ENCODE assay signal across 24 cellular contexts in genomic region chr9:33277484-33277883, GRCh38. TPM values are rescaled to one million over a fixed set of nuclear protein-coding genes. Genes with fewer than 3 reads are reported as not detected.
"Had no signal": no experiment of that assay in that cellular context is flagged by ENCODE, and none has a peak within 500 bp of the region (broad histone marks: within the 10 kb centered on the region; RNA-seq: fewer than 3 reads in every experiment).

No MANE protein-coding gene starts in this region.

- H3K27me3 ChIP-seq: gastrocnemius medialis, testis had no signal

- H3K4me3 ChIP-seq: gastrocnemius medialis, testis had no signal

- H3K27ac ChIP-seq: gastrocnemius medialis, testis, WERI-Rb-1 had no signal

- H3K9me3 ChIP-seq: gastrocnemius medialis, testis had no signal

- H3K4me1 ChIP-seq: testis had no signal

- DNase-seq: activated CD4-positive, alpha-beta T cell treated with anti-CD3 and anti-CD28 coated beads for 1 hour; activated CD8-positive, alpha-beta memory T cell treated with anti-CD3 and anti-CD28 coated beads, Interleukin-2, amount 10 ng/mL, durations not matched to agents 7 days and 5 days; activated effector memory CD4-positive, alpha-beta T cell treated with Interleukin-2 at 50 U/mL for 16 hours; effector CD4-positive, alpha-beta T cell; gastrocnemius medialis; head of caudate nucleus; occipital lobe; stimulated activated CD4-positive, alpha-beta T cell treated with anti-CD3 and anti-CD28 coated beads, Interleukin-2, amount 100 ng/mL, for 24 hours; SW 1271; testis; WERI-Rb-1 had no signal

- H3K27me3 Mint-ChIP-seq: activated CD8-positive, alpha-beta memory T cell treated with anti-CD3 and anti-CD28 coated beads, Interleukin-2, amount 10 ng/mL, durations not matched to agents 7 days and 5 days; activated naive CD4-positive, alpha-beta T cell treated with anti-CD3 and anti-CD28 coated beads, Interleukin-2, amount 50 U/mL, for 24 hours; memory B cell; type B pancreatic cell had no signal

- ATAC-seq: activated CD8-positive, alpha-beta memory T cell treated with anti-CD3 and anti-CD28 coated beads, Interleukin-2, amount 10 ng/mL, durations not matched to agents 7 days and 5 days; esophagus mucosa; gastrocnemius medialis had no signal

- H3K9me3 Mint-ChIP-seq: activated naive CD4-positive, alpha-beta T cell treated with anti-CD3 and anti-CD28 coated beads, Interleukin-2, amount 50 U/mL, for 24 hours; memory B cell; type B pancreatic cell had no signal

- H3K27ac Mint-ChIP-seq: activated CD8-positive, alpha-beta memory T cell treated with anti-CD3 and anti-CD28 coated beads, Interleukin-2, amount 10 ng/mL, durations not matched to agents 7 days and 5 days; activated naive CD4-positive, alpha-beta T cell treated with anti-CD3 and anti-CD28 coated beads, Interleukin-2, amount 50 U/mL, for 24 hours; memory B cell; type B pancreatic cell had no signal

- H3K4me3 Mint-ChIP-seq: activated CD8-positive, alpha-beta memory T cell treated with anti-CD3 and anti-CD28 coated beads, Interleukin-2, amount 10 ng/mL, durations not matched to agents 7 days and 5 days; activated naive CD4-positive, alpha-beta T cell treated with anti-CD3 and anti-CD28 coated beads, Interleukin-2, amount 50 U/mL, for 24 hours; memory B cell; type B pancreatic cell had no signal

RNA-seq across cellular contexts. Expression of gene SPINK4, which starts 37.5 kb away (rescaled TPM):
- total RNA-seq: activated CD8-positive, alpha-beta memory T cell treated with anti-CD3 and anti-CD28 coated beads, Interleukin-2, amount 10 ng/mL, durations not matched to agents 7 days and 5 days; bronchial epithelial cell; cerebellum; esophagus mucosa; gastrocnemius medialis; kidney epithelial cell; mononuclear cell; occipital lobe; posterior vena cava; skeletal muscle tissue; T-helper 2 cell treated with Interferon-gamma antibody and Interleukin-4, amounts not matched to agents 100 ng/mL and 5 ng/mL, for 36 hours; testis had no signal
- polyA plus RNA-seq: liver, neural cell had no signal
